18 cellular contexts compared by ENCODE assay signal in the genomic region with DNA sequence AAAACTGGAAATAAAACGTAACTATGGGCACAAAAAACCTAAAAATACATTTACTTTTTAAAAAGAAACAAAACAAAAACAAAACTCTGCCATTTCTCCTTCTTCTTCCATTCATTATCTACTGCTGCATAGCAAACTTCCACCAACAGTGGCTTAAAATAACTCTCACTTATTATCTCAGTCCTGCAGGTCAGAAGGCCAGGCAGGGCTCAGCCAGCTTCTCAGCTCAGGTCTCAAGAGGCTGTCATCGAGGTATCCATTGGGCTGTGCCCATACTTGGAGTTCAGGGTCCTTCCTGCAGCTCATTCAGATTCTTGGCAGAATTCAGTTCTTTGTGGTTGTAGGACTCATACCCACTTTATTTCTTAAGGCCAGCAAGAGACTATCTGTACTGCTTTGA.
DNase-seq lines count a peak whose midpoint lies in the region; ATAC-seq and TF ChIP-seq lines count a peak whose summit lies in the region.
"Had no signal": no experiment of that assay in that cellular context is flagged by ENCODE, and none has a peak within 500 bp of the region (broad histone marks: within the 10 kb centered on the region; RNA-seq: fewer than 3 reads in every experiment).

No MANE protein-coding gene starts in this region.

- H3K9me3 ChIP-seq in heart left ventricle = no peaks in the 10 kb centered on the region
- no peaks in the 10 kb centered on the region for H3K9me3 ChIP-seq in neuronal stem cell (replicated peaks in 1 of 2; ENCODE audit: control insufficient read depth in 2 of 2, insufficient read depth in 1 of 2, low read depth in 1 of 2, low read length in 2 of 2)
- H3K9me3 ChIP-seq: A549 had no signal

- H3K9ac ChIP-seq in neuronal stem cell (ENCODE audit: low read depth, low read length, poor library complexity) = peak overlapping the region; percentile 32

- H3K79me1 ChIP-seq in neuronal stem cell (ENCODE audit: low read depth, low read length) = no peaks in the 10 kb centered on the region

- no peak overlapping the region for H4K91ac ChIP-seq in neuronal stem cell (ENCODE audit: low read depth, low read length, poor library complexity)

- no peak overlapping the region for H2BK15ac ChIP-seq in neuronal stem cell (ENCODE audit: low read length)

- H2AFZ ChIP-seq in neuronal stem cell (ENCODE audit: low read length) = no peak overlapping the region
- H2AFZ ChIP-seq: GM23338 had no signal

- H3K14ac ChIP-seq in neuronal stem cell (ENCODE audit: low read length) = no peak overlapping the region

- H3K27ac Mint-ChIP-seq in progenitor cell of endocrine pancreas = no peak overlapping the region
- H3K27ac Mint-ChIP-seq: CD4-positive, alpha-beta memory T cell; GM23338; HFFc6 had no signal

- no peak overlapping the region for H2BK120ac ChIP-seq in neuronal stem cell (ENCODE audit: low read depth, low read length)

- no peaks in the 10 kb centered on the region for H3K27me3 ChIP-seq in heart left ventricle
- H3K27me3 ChIP-seq in neuronal stem cell (ENCODE audit: control insufficient read depth in 3 of 3, insufficient read depth in 3 of 3, low read depth in 1 of 3, low read length in 3 of 3) = no peaks in the 10 kb centered on the region

- no peak overlapping the region for H4K8ac ChIP-seq in neuronal stem cell (ENCODE audit: low read depth, low read length)

- intact Hi-C loops in heart left ventricle (cut with DNase I) = no loop called here

- no peak overlapping the region for H3K4me3 Mint-ChIP-seq in progenitor cell of endocrine pancreas (ENCODE audit: low read depth)
- H3K4me3 Mint-ChIP-seq: CD4-positive, alpha-beta memory T cell; GM23338; HFFc6 had no signal

- peaks cover 2% of the 10 kb centered on the region for H3K27me3 Mint-ChIP-seq in progenitor cell of endocrine pancreas

- peak overlapping the region; percentile 35 for H3K27ac ChIP-seq in 22Rv1
- H3K27ac ChIP-seq in heart left ventricle = peak overlapping the region in 6 of 12 donors; percentile 6 to 68 (median 34)
- H3K27ac ChIP-seq in neuronal stem cell (replicated peaks; ENCODE audit: low read length) = no peak overlapping the region
- H3K27ac ChIP-seq: C4-2B, HL-60 had no signal

- no peak overlapping the region for H3K4ac ChIP-seq in neuronal stem cell (ENCODE audit: low read length)

- TF ChIP-seq CTCF in 22Rv1 (IDR thresholded peaks at IDR 0.05) (no peak), heart left ventricle (IDR thresholded peaks at IDR 0.05) (no peak), progenitor cell of endocrine pancreas (IDR thresholded peaks at IDR 0.05; ENCODE audit: unreplicated experiment) (no peak)

- peak; percentile 61 to 92 (median 69) for ATAC-seq in heart left ventricle
- ATAC-seq: A549, GM23338, HCT116 had no signal

- H3K9me3 Mint-ChIP-seq in progenitor cell of endocrine pancreas (ENCODE audit: low read depth) = no peaks in the 10 kb centered on the region
- H3K9me3 Mint-ChIP-seq: GM23338 had no signal

- no peaks in the 10 kb centered on the region for H3K4me1 Mint-ChIP-seq in progenitor cell of endocrine pancreas (ENCODE audit: low read depth)
- H3K4me1 Mint-ChIP-seq: CD4-positive, alpha-beta memory T cell; GM23338 had no signal

- H2BK5ac ChIP-seq in neuronal stem cell (ENCODE audit: low read length) = no peak overlapping the region

- no peaks in the 10 kb centered on the region for H3K36me3 Mint-ChIP-seq in progenitor cell of endocrine pancreas (ENCODE audit: insufficient read depth)
- H3K36me3 Mint-ChIP-seq: CD4-positive, alpha-beta memory T cell had no signal

- no peak overlapping the region for H3K18ac ChIP-seq in neuronal stem cell (ENCODE audit: low read length)

- no peak for TF ChIP-seq POLR2A in heart left ventricle (IDR thresholded peaks at IDR 0.05)

- no peak overlapping the region for H3K23ac ChIP-seq in neuronal stem cell (ENCODE audit: low read depth, low read length, poor library complexity)

- H3K4me3 ChIP-seq in heart left ventricle (no peak overlapping the region), neuronal stem cell (ENCODE audit: low read length in 2 of 2) (no peak overlapping the region)
- H3K4me3 ChIP-seq: A549, GM23338 had no signal

- DNase-seq in OCI-M1 (lab: John Stamatoyannopoulos, UW) (peak; percentile 14), heart left ventricle (peak in 2 of 5 donors; percentile 31 to 69), neuronal stem cell (ENCODE audit: low spot score) (no peak), ecto neural progenitor cell (ENCODE audit: low spot score) (no peak), HCEC 1CT (no peak), progenitor cell of endocrine pancreas (ENCODE audit: low spot score, unreplicated experiment) (no peak)
- DNase-seq: AML-193; CD4-positive, alpha-beta memory T cell; DMS153; DMS79; GDM1; HFFc6 had no signal

- peaks cover 0 to 28% (median 4%) of the 10 kb centered on the region in 12 donors for H3K4me1 ChIP-seq in heart left ventricle
- H3K4me1 ChIP-seq in neuronal stem cell (ENCODE audit: control insufficient read depth in 2 of 2, insufficient read depth in 1 of 2, low read depth in 1 of 2, low read length in 2 of 2) = peaks cover 0 to 2% of the 10 kb centered on the region in 2 donors

- no peak overlapping the region for H3K4me2 ChIP-seq in neuronal stem cell (ENCODE audit: insufficient read depth, low read length, poor library complexity, severe bottlenecking)
- H3K4me2 ChIP-seq: GM23338 had no signal

- no peak overlapping the region for H2AK5ac ChIP-seq in neuronal stem cell (ENCODE audit: low read depth, low read length)

- H3K36me3 ChIP-seq in heart left ventricle (no peaks in the 10 kb centered on the region), neuronal stem cell (replicated peaks in 1 of 2; ENCODE audit: control insufficient read depth in 2 of 2, insufficient read depth in 2 of 2, low read length in 2 of 2) (no peaks in the 10 kb centered on the region)

- 7 to 13% (median 11%) methylated on average over 2 of the region's 2 CpGs for WGBS in heart left ventricle, 4 donors
- no CpG with 5 or more reads among the region's 2 CpGs for WGBS in neuronal stem cell (ENCODE audit: extremely low coverage in 2 of 2, insufficient read length in 2 of 2, insufficient replicate concordance in 1 of 2), 2 donors

- no peak overlapping the region for H2BK12ac ChIP-seq in neuronal stem cell (ENCODE audit: low read length)
